Comparison of ENCODE assay signal across 8 cellular contexts in the genomic region with DNA sequence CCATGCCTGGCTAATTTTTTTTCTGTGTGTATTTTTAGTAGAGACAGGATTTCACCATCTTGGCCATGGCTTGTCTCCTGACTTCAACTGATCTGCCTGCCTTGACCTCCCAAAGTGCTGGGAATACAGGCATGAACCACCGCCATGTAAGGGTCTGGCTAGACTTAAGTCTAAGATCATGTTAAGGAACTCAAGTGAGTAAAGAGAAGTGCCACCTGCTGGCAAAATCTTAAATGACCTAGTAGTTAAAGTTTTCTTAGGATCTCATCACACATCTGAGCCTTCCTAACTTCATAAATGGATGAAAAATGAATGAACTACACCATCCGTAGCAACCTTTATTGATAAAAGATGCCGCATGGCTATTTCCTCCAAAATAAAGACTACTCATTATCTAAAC. TPM values are rescaled to one million over a fixed set of nuclear protein-coding genes. Genes with fewer than 3 reads are reported as not detected.
A peak's percentile ranks its signal among the peaks of the same experiment; 100 is the strongest.
DNase-seq lines count a peak whose midpoint lies in the region; ATAC-seq, FAIRE-seq and TF ChIP-seq lines count a peak whose summit lies in the region.

No MANE protein-coding gene starts in this region.

- in situ Hi-C loops in GM12878 (cut with MboI) = loop anchor here (25.0 kb wide), 1 partner anchor 555 kb away; a partner anchor contains a TSS

- H3K4me1 Mint-ChIP-seq in activated CD8-positive, alpha-beta memory T cell treated with anti-CD3 and anti-CD28 coated beads, Interleukin-2, amount 10 ng/mL, durations not matched to agents 7 days and 5 days = peaks cover 7% of the 10 kb centered on the region
- H3K4me1 Mint-ChIP-seq in neural progenitor cell = peaks cover under 1% of the 10 kb centered on the region

- H3K9ac ChIP-seq in GM12878 (ENCODE audit: control insufficient read depth, insufficient read depth, low read length) (no peak overlapping the region), neural progenitor cell (no peak overlapping the region)

- H2AFZ ChIP-seq in GM12878 (ENCODE audit: control insufficient read depth, low read depth, low read length) (no peak overlapping the region), neural progenitor cell (replicated peaks) (peak overlapping the region; percentile 72)

- peak; percentile 47 for ATAC-seq in activated CD8-positive, alpha-beta memory T cell treated with anti-CD3 and anti-CD28 coated beads, Interleukin-2, amount 10 ng/mL, durations not matched to agents 7 days and 5 days
- ATAC-seq in GM12878 (peak; percentile 76), HG03439 (IDR thresholded peaks at IDR 0.05; ENCODE audit: unreplicated experiment) (no peak), HG03457 (IDR thresholded peaks at IDR 0.05; ENCODE audit: unreplicated experiment) (no peak), GM21786 (IDR thresholded peaks at IDR 0.05; ENCODE audit: unreplicated experiment) (no peak)

- SMC1A ChIA-PET in GM12878 (lab: Charles Lee; ENCODE audit: uncharacterized antibody, unreplicated experiment) = no interaction called here

- H3K4me3 ChIP-seq in Jurkat, Clone E6-1 (ENCODE audit: low read length) = no peak overlapping the region
- H3K4me3 ChIP-seq in GM12878 = no peak overlapping the region
- no peak overlapping the region for H3K4me3 ChIP-seq in neural progenitor cell

- POLR2A ChIA-PET in GM12878 (lab: Charles Lee) = no interaction called here

- H3F3A ChIP-seq in neural progenitor cell (ENCODE audit: low read depth) = no peaks in the 10 kb centered on the region

- H3K27me3 ChIP-seq in GM12878 (replicated peaks in 1 of 2; ENCODE audit: control insufficient read depth in 2 of 2, insufficient read depth in 2 of 2, low read length in 1 of 2) (no peaks in the 10 kb centered on the region), neural progenitor cell (peaks cover 18% of the 10 kb centered on the region)

- H3K4me3 Mint-ChIP-seq in activated CD8-positive, alpha-beta memory T cell treated with anti-CD3 and anti-CD28 coated beads, Interleukin-2, amount 10 ng/mL, durations not matched to agents 7 days and 5 days = no peak overlapping the region
- no peak overlapping the region for H3K4me3 Mint-ChIP-seq in neural progenitor cell

- BruUV-seq in GM12878 (replicated peaks; lab: Mats Ljungman, UMichigan) = no TSS peak

- H3K4me1 ChIP-seq in GM12878 (ENCODE audit: control insufficient read depth, insufficient read depth, low read length) = no peaks in the 10 kb centered on the region
- H3K4me1 ChIP-seq in neural progenitor cell = no peaks in the 10 kb centered on the region

- no peak for FAIRE-seq in GM12878 (lab: Jason Lieb, UNC)

- no peak for TF ChIP-seq EP300 in GM12878 (IDR thresholded peaks at IDR 0.05; ENCODE audit: borderline replicate concordance in 1 of 2, control insufficient read depth in 1 of 2, low read depth in 2 of 2, low read length in 2 of 2)

- no peak overlapping the region for H3K27ac Mint-ChIP-seq in activated CD8-positive, alpha-beta memory T cell treated with anti-CD3 and anti-CD28 coated beads, Interleukin-2, amount 10 ng/mL, durations not matched to agents 7 days and 5 days
- no peak overlapping the region for H3K27ac Mint-ChIP-seq in neural progenitor cell

- H3K79me2 ChIP-seq in GM12878 (ENCODE audit: control insufficient read depth, insufficient read depth, low read length) = no peaks in the 10 kb centered on the region
- H3K79me2 ChIP-seq in neural progenitor cell (ENCODE audit: low read depth) = no peaks in the 10 kb centered on the region

- peak; percentile 35; the same call in 1 of the 2 replicates for TF ChIP-seq RAD21 in GM12878 (IDR thresholded peaks at IDR 0.05; ENCODE audit: insufficient read depth, low read depth, low read length)

- H3K36me3 Mint-ChIP-seq in activated CD8-positive, alpha-beta memory T cell treated with anti-CD3 and anti-CD28 coated beads, Interleukin-2, amount 10 ng/mL, durations not matched to agents 7 days and 5 days = no peaks in the 10 kb centered on the region
- no peaks in the 10 kb centered on the region for H3K36me3 Mint-ChIP-seq in neural progenitor cell

- RAD21 ChIA-PET in GM12878 (lab: Charles Lee; ENCODE audit: unreplicated experiment) = no interaction called here

- no peaks in the 10 kb centered on the region for H4K20me1 ChIP-seq in GM12878 (ENCODE audit: control insufficient read depth, insufficient read depth)
- H4K20me1 ChIP-seq in neural progenitor cell (ENCODE audit: low read depth) = no peaks in the 10 kb centered on the region

- H3K4me2 ChIP-seq in GM12878 (ENCODE audit: control insufficient read depth, insufficient read depth) = no peak overlapping the region
- no peak overlapping the region for H3K4me2 ChIP-seq in neural progenitor cell

- intact Hi-C loops in GM12878 (cut with micrococcal nuclease; ENCODE audit: unreplicated experiment) = loop anchor here (5.0 kb wide), 3 partner anchors 120 to 565 kb away; a partner anchor contains a TSS

- no peak for TF ChIP-seq POLR2A in GM12878 (IDR thresholded peaks at IDR 0.05; ENCODE audit: low read depth, low read length)

- no peak for DNase-seq in activated CD8-positive, alpha-beta memory T cell treated with anti-CD3 and anti-CD28 coated beads, Interleukin-2, amount 10 ng/mL, durations not matched to agents 7 days and 5 days
- DNase-seq in activated CD8-positive, alpha-beta memory T cell treated with anti-CD3 and anti-CD28 coated beads, Interleukin-2, amount 50 U/mL, for 48 hours = no peak
- peak; percentile 60 for DNase-seq in Jurkat, Clone E6-1 (ENCODE audit: low read depth, low spot score)
- DNase-seq in GM12878 (ENCODE audit: low read depth, low spot score) (no peak), neural progenitor cell (ENCODE audit: low spot score) (peak; percentile 49)

- no peak overlapping the region for H3K27ac ChIP-seq in GM12878 (ENCODE audit: control insufficient read depth, insufficient read depth)
- no peak overlapping the region for H3K27ac ChIP-seq in neural progenitor cell

- no peaks in the 10 kb centered on the region for H3K9me3 Mint-ChIP-seq in activated CD8-positive, alpha-beta memory T cell treated with anti-CD3 and anti-CD28 coated beads, Interleukin-2, amount 10 ng/mL, durations not matched to agents 7 days and 5 days (ENCODE audit: low read depth)
- no peaks in the 10 kb centered on the region for H3K9me3 Mint-ChIP-seq in neural progenitor cell

- H3K27me3 Mint-ChIP-seq in activated CD8-positive, alpha-beta memory T cell treated with anti-CD3 and anti-CD28 coated beads, Interleukin-2, amount 10 ng/mL, durations not matched to agents 7 days and 5 days = peaks cover 30% of the 10 kb centered on the region
- no peaks in the 10 kb centered on the region for H3K27me3 Mint-ChIP-seq in neural progenitor cell (ENCODE audit: insufficient read depth, low read depth)

- no peaks in the 10 kb centered on the region for H3K9me3 ChIP-seq in GM12878 (replicated peaks; ENCODE audit: control insufficient read depth, insufficient read depth, low read length)
- no peaks in the 10 kb centered on the region for H3K9me3 ChIP-seq in neural progenitor cell (ENCODE audit: low read depth)

- CTCF ChIA-PET in activated CD8-positive, alpha-beta memory T cell treated with anti-CD3 and anti-CD28 coated beads, Interleukin-2, amount 10 ng/mL, durations not matched to agents 7 days and 5 days (lab: Charles Lee) = no interaction called here
- CTCF ChIA-PET in GM12878 (lab: Yijun Ruan, JAX) = interaction anchor here (0.6 kb wide), 1 partner anchor 1039 kb away, joined by 3 read pairs; no protein-coding TSS in a partner anchor

- WGBS in GM12878 (ENCODE audit: insufficient coverage, insufficient replicate concordance, low lambda C conversion rate, missing lambda C conversion rate) = 28% methylated on average over 3 of the region's 3 CpGs

- H3K36me3 ChIP-seq in GM12878 (ENCODE audit: control insufficient read depth in 2 of 2, insufficient read depth in 2 of 2, low read length in 1 of 2) (no peaks in the 10 kb centered on the region), neural progenitor cell (no peaks in the 10 kb centered on the region)

- TF ChIP-seq CTCF in GM12878 (IDR thresholded peaks at IDR 0.05 in 2 of 3, conservative IDR thresholded peaks at IDR 0.05 in 1 of 3; ENCODE audit: control insufficient read depth in 2 of 3, extremely low read depth in 1 of 3, insufficient read depth in 1 of 3, low read depth in 3 of 3, low read length in 3 of 3) (peak in 2 of 3 experiments; percentile 28 to 32; a peak in 3 of 6 replicates), neural progenitor cell (IDR thresholded peaks at IDR 0.05) (peak; percentile 55)

RNA-seq across cellular contexts. Expression of a gene that starts 1.7 kb away (rescaled TPM):
- not detected for total RNA-seq in activated CD8-positive, alpha-beta memory T cell treated with anti-CD3 and anti-CD28 coated beads, Interleukin-2, amount 10 ng/mL, durations not matched to agents 7 days and 5 days
- polyA plus RNA-seq in Jurkat, Clone E6-1 (2012; ENCODE audit: insufficient read depth, insufficient read length) = not detected
- total RNA-seq in GM12878 (2013; cell fraction: nucleolus; rRNA removed) = not detected in 2 replicates
- total RNA-seq in GM12878 (2014; rRNA removed) (not detected in 2 replicates), GM12878 (2014; rRNA removed; fragmentation: Illumina TruSeq; extraction: Trizol) (not detected in 2 replicates), GM12878 (2021) (not detected in 2 replicates), neural progenitor cell (ENCODE audit: low replicate concordance) (1.3 and 4.2 TPM in 2 replicates)
- polyA plus RNA-seq in GM12878 (2011; ENCODE audit: low read depth) = not detected
- polyA plus RNA-seq in GM12878 (2011; rRNA removed) (not detected in 2 replicates), GM12878 (2014; fragmentation: Illumina TruSeq; extraction: Trizol) (not detected in 2 replicates), GM12878 (2014; fragmentation: Nextera tagmentation; extraction: Ambion mirVana) (not detected), GM12878 (2014; rRNA removed) (not detected in 2 replicates), GM12878 (2016; fragmentation: Nextera tagmentation; extraction: Ambion mirVana) (not detected)
- not detected in 2 replicates for polyA plus RNA-seq in GM12878 (2011; cell fraction: cytosol; rRNA removed)
- not detected in 2 replicates for polyA plus RNA-seq in GM12878 (2011; cell fraction: nucleus; rRNA removed)
- not detected in 2 replicates for polyA plus RNA-seq in GM12878 (2012)
- not detected in 2 replicates for polyA minus RNA-seq in GM12878 (2011; rRNA and poly(A)+ RNA removed)
- not detected in 2 replicates for polyA minus RNA-seq in GM12878 (2011; cell fraction: cytosol; rRNA and poly(A)+ RNA removed)
- not detected in 2 replicates for polyA minus RNA-seq in GM12878 (2011; cell fraction: nucleus; rRNA and poly(A)+ RNA removed)

RNA-seq across cellular contexts. Expression of a gene that starts 12.0 kb away (rescaled TPM):
- total RNA-seq in activated CD8-positive, alpha-beta memory T cell treated with anti-CD3 and anti-CD28 coated beads, Interleukin-2, amount 10 ng/mL, durations not matched to agents 7 days and 5 days = 100 to 1,000 TPM in 1 of 2 experiments, 10 to 100 TPM in 1; 90.4 to 124 TPM
- 109 TPM for polyA plus RNA-seq in Jurkat, Clone E6-1 (2012; ENCODE audit: insufficient read depth, insufficient read length)
- total RNA-seq in GM12878 (2013; cell fraction: nucleolus; rRNA removed) = 84.1 and 89.9 TPM in 2 replicates
- total RNA-seq in GM12878 (2014; rRNA removed) = 48.9 and 51.7 TPM in 2 replicates
- total RNA-seq in GM12878 (2014; rRNA removed; fragmentation: Illumina TruSeq; extraction: Trizol) = 52.3 and 54.7 TPM in 2 replicates
- 64.5 and 69.1 TPM in 2 replicates for total RNA-seq in GM12878 (2021)
- 22.2 TPM for polyA plus RNA-seq in GM12878 (2011; ENCODE audit: low read depth)
- 60.0 and 87.4 TPM in 2 replicates for polyA plus RNA-seq in GM12878 (2011; rRNA removed)
- 22.6 and 24.7 TPM in 2 replicates for polyA plus RNA-seq in GM12878 (2011; cell fraction: cytosol; rRNA removed)
- 50.1 and 56.8 TPM in 2 replicates for polyA plus RNA-seq in GM12878 (2011; cell fraction: nucleus; rRNA removed)
- 32.8 and 39.8 TPM in 2 replicates for polyA plus RNA-seq in GM12878 (2012)
- 63.2 and 73.4 TPM in 2 replicates for polyA plus RNA-seq in GM12878 (2014; fragmentation: Illumina TruSeq; extraction: Trizol)
- 10 to 100 TPM; 11.9 to 14.8 TPM for polyA plus RNA-seq in GM12878 (2014; fragmentation: Nextera tagmentation; extraction: Ambion mirVana)
- 33.3 and 40.9 TPM in 2 replicates for polyA plus RNA-seq in GM12878 (2014; rRNA removed)
- 10 to 100 TPM; 54.7 to 66.3 TPM for polyA plus RNA-seq in GM12878 (2016; fragmentation: Nextera tagmentation; extraction: Ambion mirVana)
- 36.2 and 49.0 TPM in 2 replicates for polyA minus RNA-seq in GM12878 (2011; rRNA and poly(A)+ RNA removed)
- 22.5 and 23.0 TPM in 2 replicates for polyA minus RNA-seq in GM12878 (2011; cell fraction: cytosol; rRNA and poly(A)+ RNA removed)
- polyA minus RNA-seq in GM12878 (2011; cell fraction: nucleus; rRNA and poly(A)+ RNA removed) = 23.1 and 37.7 TPM in 2 replicates
- total RNA-seq in neural progenitor cell (ENCODE audit: low replicate concordance) = 72.5 and 109 TPM in 2 replicates

RNA-seq across cellular contexts. Expression of a gene that starts 59.7 kb away (rescaled TPM):
- 10 to 100 TPM; 37.3 to 40.4 TPM for total RNA-seq in activated CD8-positive, alpha-beta memory T cell treated with anti-CD3 and anti-CD28 coated beads, Interleukin-2, amount 10 ng/mL, durations not matched to agents 7 days and 5 days
- 11.1 TPM for polyA plus RNA-seq in Jurkat, Clone E6-1 (2012; ENCODE audit: insufficient read depth, insufficient read length)
- total RNA-seq in GM12878 (2013; cell fraction: nucleolus; rRNA removed) = 102 and 103 TPM in 2 replicates
- total RNA-seq in GM12878 (2014; rRNA removed) = 36.1 and 43.8 TPM in 2 replicates
- 44.7 and 47.1 TPM in 2 replicates for total RNA-seq in GM12878 (2014; rRNA removed; fragmentation: Illumina TruSeq; extraction: Trizol)
- 22.6 and 28.5 TPM in 2 replicates for total RNA-seq in GM12878 (2021)
- polyA plus RNA-seq in GM12878 (2011; ENCODE audit: low read depth) = 8.6 TPM
- polyA plus RNA-seq in GM12878 (2011; rRNA removed) = 40.2 and 74.6 TPM in 2 replicates
- polyA plus RNA-seq in GM12878 (2011; cell fraction: cytosol; rRNA removed) = 7.5 and 8.4 TPM in 2 replicates
- 26.1 and 31.6 TPM in 2 replicates for polyA plus RNA-seq in GM12878 (2011; cell fraction: nucleus; rRNA removed)
- 17.2 and 21.2 TPM in 2 replicates for polyA plus RNA-seq in GM12878 (2012)
- 39.2 and 48.0 TPM in 2 replicates for polyA plus RNA-seq in GM12878 (2014; fragmentation: Illumina TruSeq; extraction: Trizol)
- 10 to 100 TPM; 13.4 to 18.0 TPM for polyA plus RNA-seq in GM12878 (2014; fragmentation: Nextera tagmentation; extraction: Ambion mirVana)
- 24.7 and 31.0 TPM in 2 replicates for polyA plus RNA-seq in GM12878 (2014; rRNA removed)
- polyA plus RNA-seq in GM12878 (2016; fragmentation: Nextera tagmentation; extraction: Ambion mirVana) = 10 to 100 TPM; 48.2 to 49.3 TPM
- 15.3 and 25.0 TPM in 2 replicates for polyA minus RNA-seq in GM12878 (2011; rRNA and poly(A)+ RNA removed)
- polyA minus RNA-seq in GM12878 (2011; cell fraction: cytosol; rRNA and poly(A)+ RNA removed) = 10.3 and 12.6 TPM in 2 replicates
- 20.8 and 33.4 TPM in 2 replicates for polyA minus RNA-seq in GM12878 (2011; cell fraction: nucleus; rRNA and poly(A)+ RNA removed)
- 30.4 and 51.3 TPM in 2 replicates for total RNA-seq in neural progenitor cell (ENCODE audit: low replicate concordance)

Comparison
In these comparisons a context has a peak if more than half of its experiments do, and no peak if none do; other contexts are left out.
1. ATAC-seq: peak in activated CD8-positive, alpha-beta memory T cell treated with anti-CD3 and anti-CD28 coated beads, Interleukin-2, amount 10 ng/mL, durations not matched to agents 7 days and 5 days (single experiment) and GM12878 (single experiment); none in HG03439 (single experiment), HG03457 (single experiment) and GM21786 (single experiment).
2. DNase-seq: peak in Jurkat, Clone E6-1 (single experiment) and neural progenitor cell (single experiment); none in activated CD8-positive, alpha-beta memory T cell treated with anti-CD3 and anti-CD28 coated beads, Interleukin-2, amount 10 ng/mL, durations not matched to agents 7 days and 5 days (single experiment), activated CD8-positive, alpha-beta memory T cell treated with anti-CD3 and anti-CD28 coated beads, Interleukin-2, amount 50 U/mL, for 48 hours (single experiment) and GM12878 (single experiment).